Comparison of ENCODE assay signal across 27 cellular contexts in the genomic region with DNA sequence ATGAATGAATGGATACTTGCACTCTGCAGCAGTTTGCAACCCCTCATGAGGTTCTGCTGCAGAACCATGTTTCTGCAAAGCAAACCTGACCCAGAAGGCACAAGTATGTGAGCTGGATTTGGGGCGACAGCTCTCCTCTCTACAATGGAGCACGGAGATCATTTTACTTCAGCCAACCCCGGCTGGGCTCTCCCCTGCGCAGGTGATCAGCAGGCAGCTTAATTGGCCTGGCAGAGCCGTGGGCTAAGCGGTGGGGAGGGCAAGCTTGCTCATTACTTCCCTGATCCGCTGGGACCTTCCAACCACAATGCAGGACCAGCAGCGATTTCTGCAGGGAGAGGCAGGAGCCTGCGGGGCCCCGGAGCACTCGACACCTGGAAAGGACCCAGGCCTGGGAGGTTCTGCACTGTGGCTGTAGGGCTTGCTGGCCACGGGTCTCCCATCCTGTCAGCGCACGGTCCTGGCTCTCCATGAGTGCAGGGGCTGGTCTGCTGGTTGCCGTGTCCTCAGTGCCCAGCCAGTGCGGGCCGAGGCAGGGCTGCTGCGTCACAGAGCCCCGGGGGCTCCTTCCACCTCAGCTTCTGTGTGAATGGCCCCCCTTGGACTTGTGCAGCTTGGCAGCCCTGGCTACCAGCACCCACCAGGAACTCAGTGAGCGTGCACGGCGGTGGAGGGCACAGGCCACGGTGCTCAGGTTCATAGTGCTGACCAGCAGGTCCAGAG. TPM values are rescaled to one million over a fixed set of nuclear protein-coding genes. Genes with fewer than 3 reads are reported as not detected.
DNase-seq lines count a peak whose midpoint lies in the region; ATAC-seq, FAIRE-seq and TF ChIP-seq lines count a peak whose summit lies in the region.
"Had no signal": no experiment of that assay in that cellular context is flagged by ENCODE, and none has a peak within 500 bp of the region (broad histone marks: within the 10 kb centered on the region; RNA-seq: fewer than 3 reads in every experiment).

No MANE protein-coding gene starts in this region.

- DNase-seq in COLO668 (lab: John Stamatoyannopoulos, UW; ENCODE audit: unreplicated experiment), result peak; percentile 13
- peak; percentile 2 for DNase-seq in H54 (ENCODE audit: insufficient read length, low spot score)
- DNase-seq in Panc1 (ENCODE audit: low read depth, low spot score), result no peak
- DNase-seq in cerebellum (ENCODE audit: low spot score), result peak; percentile 60
- no peak for DNase-seq in effector CD4-positive, alpha-beta T cell
- DNase-seq in kidney glomerular epithelial cell (lab: John Stamatoyannopoulos, UW), result no peak
- no peak for DNase-seq in activated T-cell treated with anti-CD3 and anti-CD28 coated beads, Interleukin-2, amount 50 U/mL, for 48 hours
- DNase-seq: CD4-positive, CD25-positive, alpha-beta regulatory T cell; COR-L47; DMS53; GDM1; H9; KG1; MG63; NCI-H1105 treated with DMSO at 0.1 percent for 48 hours; NCI-H1694; NCI-H2029 treated with DMSO at 0.1 percent for 48 hours; NCI-H446; NCI-H524 treated with DMSO at 0.1 percent for 48 hours; NCI-H82; Peyer's patch; SIG-M5 had no signal

- POLR2A ChIA-PET in Panc1 (lab: Charles Lee), result no interaction called here

- no peak overlapping the region for H3K27ac ChIP-seq in Panc1 (ENCODE audit: low read length)
- H3K27ac ChIP-seq: BLaER1, Peyer's patch, SK-N-MC had no signal

- CTCF ChIA-PET in Panc1 (lab: Charles Lee), result no interaction called here

- intact Hi-C loops in Panc1 (cut with micrococcal nuclease; ENCODE audit: unreplicated experiment), result no loop called here

- TF ChIP-seq CTCF in Panc1 (IDR thresholded peaks at IDR 0.05), result no peak

- H3K4me3 ChIP-seq in Panc1 (ENCODE audit: low read depth in 2 of 2, low read length in 2 of 2), result no peak overlapping the region
- H3K4me3 ChIP-seq: BLaER1, GM12878, MG63, Peyer's patch, SK-N-MC had no signal

- in situ Hi-C loops in Panc1 (cut with HindIII; ENCODE audit: low pct_unique_long_range_greater_than_20kb, low sequenced_read_pairs), result no loop called here

- no TSS peak for BruUV-seq in Panc1 (replicated peaks; lab: Mats Ljungman, UMichigan)

- FAIRE-seq in H54 (lab: Jason Lieb, UNC), result no peak
- FAIRE-seq: A204.1, GM12878, HTR-8/SVneo had no signal

- H3K36me3 ChIP-seq in Panc1 (ENCODE audit: control insufficient read depth, insufficient read depth, low read length), result no peaks in the 10 kb centered on the region
- H3K36me3 ChIP-seq: BLaER1, MG63, Peyer's patch had no signal

- H3K27me3 ChIP-seq in Panc1 (ENCODE audit: control insufficient read depth, insufficient read depth, low read length), result peaks cover 2% of the 10 kb centered on the region; the same call in 1 of the 2 replicates
- H3K27me3 ChIP-seq: BLaER1, Peyer's patch had no signal

- no peaks in the 10 kb centered on the region for H3K4me1 ChIP-seq in Panc1 (ENCODE audit: control insufficient read depth, insufficient read depth, low read length)
- H3K4me1 ChIP-seq: BLaER1, Peyer's patch had no signal

- TF ChIP-seq POLR2A in H54 (IDR thresholded peaks at IDR 0.05; ENCODE audit: low read depth, low read length), result no peak

- no peaks in the 10 kb centered on the region for H3K9me3 ChIP-seq in Panc1 (ENCODE audit: control insufficient read depth, insufficient read depth, low read depth, low read length)
- H3K9me3 ChIP-seq: MG63 had no signal

- peak; percentile 42; the same call in 1 of the 2 replicates for ATAC-seq in Panc1
- ATAC-seq: GM12878 had no signal

RNA-seq across cellular contexts. Expression of gene RAPGEF1, which starts 51.8 kb away (rescaled TPM):
- 86.8 TPM for total RNA-seq in Panc1 (2021; ENCODE audit: unreplicated experiment)
- polyA plus RNA-seq in Panc1 (2012; ENCODE audit: insufficient read length), result 57.8 TPM
- total RNA-seq in cerebellum, result 45.8 TPM

Comparison
In these comparisons a context has a peak if more than half of its experiments do, and no peak if none do; other contexts are left out.
1. DNase-seq: peak in COLO668 (single experiment), H54 (single experiment) and cerebellum (single experiment); none in Panc1 (single experiment), effector CD4-positive, alpha-beta T cell (single experiment), kidney glomerular epithelial cell (single experiment) and activated T-cell treated with anti-CD3 and anti-CD28 coated beads, Interleukin-2, amount 50 U/mL, for 48 hours (0 of 2).